In genomic region chr5:127076730-127077129, GRCh38 we compare ENCODE assay signal across 12 cellular contexts. TPM values are rescaled to one million over a fixed set of nuclear protein-coding genes. Genes with fewer than 3 reads are reported as not detected.
DNase-seq lines count a peak whose midpoint lies in the region; ATAC-seq and TF ChIP-seq lines count a peak whose summit lies in the region.
"Had no signal": no experiment of that assay in that cellular context is flagged by ENCODE, and none has a peak within 500 bp of the region (broad histone marks: within the 10 kb centered on the region; RNA-seq: fewer than 3 reads in every experiment).

No MANE protein-coding gene starts in this region.

- TF ChIP-seq CTCF in RWPE1 (conservative IDR thresholded peaks at IDR 0.05; ENCODE audit: low read depth): no peak
- no peak for TF ChIP-seq CTCF in fibroblast of villous mesenchyme (IDR thresholded peaks at IDR 0.05; ENCODE audit: insufficient read depth, low read depth, low read length)
- TF ChIP-seq CTCF in neural crest cell (conservative IDR thresholded peaks at IDR 0.05): no peak

- peak overlapping the region; percentile 7 for H3K27ac Mint-ChIP-seq in neural crest cell (ENCODE audit: unreplicated experiment)
- H3K27ac Mint-ChIP-seq in activated CD8-positive, alpha-beta T cell treated with anti-CD3 and anti-CD28 coated beads, Interleukin-2, amount 10 ng/mL, durations not matched to agents 7 days and 5 days: no peak overlapping the region
- H3K27ac Mint-ChIP-seq: CD4-positive, alpha-beta T cell had no signal

- H3K36me3 ChIP-seq in H7 (replicated peaks; ENCODE audit: control insufficient read depth, insufficient read depth, low read length): no peaks in the 10 kb centered on the region
- H3K36me3 ChIP-seq: thoracic aorta had no signal

- CTCF ChIA-PET in RWPE1 (lab: Yijun Ruan, JAX): no interaction called here
- CTCF ChIA-PET in activated CD8-positive, alpha-beta T cell treated with anti-CD3 and anti-CD28 coated beads, Interleukin-2, amount 10 ng/mL, durations not matched to agents 7 days and 5 days (lab: Charles Lee): no interaction called here

- no peak overlapping the region for H3K4me3 ChIP-seq in H7 (ENCODE audit: insufficient read depth, low read depth, low read length)
- H3K4me3 ChIP-seq in fibroblast of villous mesenchyme (ENCODE audit: low read depth, low read length): no peak overlapping the region
- H3K4me3 ChIP-seq: thoracic aorta had no signal

- peaks cover 2% of the 10 kb centered on the region for H3K9me3 Mint-ChIP-seq in neural crest cell
- peaks cover 4% of the 10 kb centered on the region for H3K9me3 Mint-ChIP-seq in activated CD8-positive, alpha-beta T cell treated with anti-CD3 and anti-CD28 coated beads, Interleukin-2, amount 10 ng/mL, durations not matched to agents 7 days and 5 days (ENCODE audit: insufficient read depth)
- H3K9me3 Mint-ChIP-seq: CD4-positive, alpha-beta T cell had no signal

- H3K27ac ChIP-seq in RWPE1: no peak overlapping the region
- H3K27ac ChIP-seq: thoracic aorta had no signal

- no peaks in the 10 kb centered on the region for H3K27me3 Mint-ChIP-seq in neural crest cell (ENCODE audit: low read depth)
- peaks cover 11% of the 10 kb centered on the region for H3K27me3 Mint-ChIP-seq in activated CD8-positive, alpha-beta T cell treated with anti-CD3 and anti-CD28 coated beads, Interleukin-2, amount 10 ng/mL, durations not matched to agents 7 days and 5 days (ENCODE audit: low read depth)

- peaks cover 29% of the 10 kb centered on the region for H3K4me1 Mint-ChIP-seq in neural crest cell
- peaks cover 12% of the 10 kb centered on the region for H3K4me1 Mint-ChIP-seq in activated CD8-positive, alpha-beta T cell treated with anti-CD3 and anti-CD28 coated beads, Interleukin-2, amount 10 ng/mL, durations not matched to agents 7 days and 5 days (ENCODE audit: low read depth)

- no peak for ATAC-seq in activated CD8-positive, alpha-beta T cell treated with anti-CD3 and anti-CD28 coated beads, Interleukin-2, amount 10 ng/mL, durations not matched to agents 7 days and 5 days
- ATAC-seq in HG02642 (IDR thresholded peaks at IDR 0.05; ENCODE audit: poor library complexity, unreplicated experiment): no peak

- no peak overlapping the region for H3K4me3 Mint-ChIP-seq in neural crest cell
- no peak overlapping the region for H3K4me3 Mint-ChIP-seq in activated CD8-positive, alpha-beta T cell treated with anti-CD3 and anti-CD28 coated beads, Interleukin-2, amount 10 ng/mL, durations not matched to agents 7 days and 5 days
- H3K4me3 Mint-ChIP-seq: CD4-positive, alpha-beta T cell had no signal

- peak; percentile 64 for DNase-seq in H7
- DNase-seq in RWPE1 (ENCODE audit: low spot score): peak; percentile 24
- peak; percentile 53 for DNase-seq in fibroblast of villous mesenchyme (ENCODE audit: low read depth)
- no peak for DNase-seq in neural crest cell (ENCODE audit: low read depth, low spot score)
- no peak for DNase-seq in cortex of kidney (lab: John Stamatoyannopoulos, UW)
- DNase-seq in activated CD8-positive, alpha-beta T cell treated with anti-CD3 and anti-CD28 coated beads, Interleukin-2, amount 10 ng/mL, durations not matched to agents 7 days and 5 days: no peak
- no peak for DNase-seq in SIG-M5 treated with dmso at 0.1 percent for 504 hours (lab: John Stamatoyannopoulos, UW; ENCODE audit: unreplicated experiment)
- DNase-seq: activated CD4-positive, alpha-beta T cell treated with anti-CD3 and anti-CD28 coated beads, Interleukin-2, amount 50 U/mL, for 4 hours; CD4-positive, alpha-beta T cell; effector CD4-positive, alpha-beta T cell had no signal

- H3K27me3 ChIP-seq in H7 (ENCODE audit: control insufficient read depth, insufficient read depth, low read length): no peaks in the 10 kb centered on the region

- no peaks in the 10 kb centered on the region for H3K36me3 Mint-ChIP-seq in neural crest cell (ENCODE audit: low read depth)
- no peaks in the 10 kb centered on the region for H3K36me3 Mint-ChIP-seq in activated CD8-positive, alpha-beta T cell treated with anti-CD3 and anti-CD28 coated beads, Interleukin-2, amount 10 ng/mL, durations not matched to agents 7 days and 5 days (ENCODE audit: low read depth)

- POLR2A ChIA-PET in RWPE1 (lab: Yijun Ruan, JAX; ENCODE audit: low non-redundant PET): no interaction called here
- POLR2A ChIA-PET in activated CD8-positive, alpha-beta T cell treated with anti-CD3 and anti-CD28 coated beads, Interleukin-2, amount 10 ng/mL, durations not matched to agents 7 days and 5 days (lab: Charles Lee): no interaction called here

RNA-seq across cellular contexts. Expression of gene C5orf63, which starts 3.4 kb away (rescaled TPM):
- 0.37 and 0.90 TPM in 2 replicates for total RNA-seq in H7 (2014; rRNA removed; shearing (Covaris generic))
- total RNA-seq in fibroblast of villous mesenchyme (1.3 and 1.6 TPM in 2 replicates), neural crest cell (2.3 and 3.0 TPM in 2 replicates)
- total RNA-seq in activated CD8-positive, alpha-beta T cell treated with anti-CD3 and anti-CD28 coated beads, Interleukin-2, amount 10 ng/mL, durations not matched to agents 7 days and 5 days: 1 to 10 TPM; 6.4 to 6.5 TPM

RNA-seq across cellular contexts. Expression of gene MARCHF3, which starts 46.4 kb away (rescaled TPM):
- 15.9 and 19.0 TPM in 2 replicates for total RNA-seq in H7 (2014; rRNA removed; shearing (Covaris generic))
- total RNA-seq in fibroblast of villous mesenchyme: 8.4 and 10.4 TPM in 2 replicates
- 3.1 and 3.2 TPM in 2 replicates for total RNA-seq in neural crest cell
- 1 to 10 TPM; 2.0 to 2.4 TPM for total RNA-seq in activated CD8-positive, alpha-beta T cell treated with anti-CD3 and anti-CD28 coated beads, Interleukin-2, amount 10 ng/mL, durations not matched to agents 7 days and 5 days

Comparison
In these comparisons a context has a peak if more than half of its experiments do, and no peak if none do; other contexts are left out.
1. DNase-seq: peak in H7 (single experiment), RWPE1 (single experiment) and fibroblast of villous mesenchyme (single experiment); none in neural crest cell (single experiment), cortex of kidney (single experiment), activated CD8-positive, alpha-beta T cell treated with anti-CD3 and anti-CD28 coated beads, Interleukin-2, amount 10 ng/mL, durations not matched to agents 7 days and 5 days (single experiment) and SIG-M5 treated with dmso at 0.1 percent for 504 hours (single experiment).